8 cellular contexts compared by ENCODE assay signal in the genomic region with DNA sequence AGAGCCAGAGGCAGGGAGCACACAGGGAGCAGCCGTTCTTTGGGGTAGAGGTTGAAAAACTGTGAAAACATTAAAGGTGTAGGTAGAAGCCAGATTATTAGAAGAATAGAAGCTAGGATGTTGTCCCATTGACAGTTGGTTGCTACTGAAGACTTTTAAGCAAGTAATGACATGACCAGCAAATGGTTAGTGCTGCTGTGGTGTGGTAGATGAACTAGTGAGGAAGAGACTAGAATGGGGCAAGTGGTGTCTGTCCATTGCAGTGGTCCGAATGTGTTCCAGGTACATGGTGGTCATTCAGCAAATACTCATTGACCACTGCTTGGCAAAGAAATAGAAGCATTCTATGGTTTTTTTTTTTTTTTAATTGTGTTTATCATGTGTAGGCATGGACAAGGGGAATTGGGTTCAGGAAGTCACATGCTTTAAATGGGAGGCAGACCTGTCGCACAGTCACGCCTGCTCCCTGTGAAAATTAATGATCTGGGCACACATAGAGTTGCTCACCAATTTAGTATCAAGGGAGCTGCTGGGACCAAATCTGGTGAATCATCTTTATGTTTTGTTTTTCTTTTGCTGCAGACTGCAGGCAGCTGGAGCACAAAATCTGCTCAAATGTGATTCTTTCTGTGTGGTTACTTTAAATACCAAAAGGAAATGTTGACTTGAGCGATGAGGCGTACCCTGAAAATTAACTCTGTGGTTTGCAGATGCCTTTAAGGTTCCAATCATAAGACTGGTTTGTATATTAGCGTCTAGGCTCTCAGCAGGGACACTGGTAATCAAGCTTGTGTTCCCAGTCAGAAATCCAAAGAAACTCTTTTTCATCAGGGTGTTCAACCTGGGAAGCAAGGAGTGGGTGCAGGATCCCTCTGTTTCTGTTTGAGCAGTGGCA. TPM values are rescaled to one million over a fixed set of nuclear protein-coding genes. Genes with fewer than 3 reads are reported as not detected.
DNase-seq lines count a peak whose midpoint lies in the region; ATAC-seq and TF ChIP-seq lines count a peak whose summit lies in the region.

No MANE protein-coding gene starts in this region.

- ATAC-seq in GM18502 (IDR thresholded peaks at IDR 0.05; ENCODE audit: poor library complexity, unreplicated experiment) (peak; percentile 55), HG02885 (IDR thresholded peaks at IDR 0.05; ENCODE audit: poor library complexity, unreplicated experiment) (peak; percentile 72), T-helper 17 cell (peak; percentile 74)
- peak in 1 of 2 donors; percentile 15 for ATAC-seq in natural killer cell treated with Interleukin-12 subunit alpha and Interleukin-12 subunit beta and Interleukin-15 and Interleukin-18, amount 100 ng/mL, for 72 hours

- H3K27me3 Mint-ChIP-seq in T-helper 17 cell: no peaks in the 10 kb centered on the region
- no peaks in the 10 kb centered on the region for H3K27me3 Mint-ChIP-seq in natural killer cell treated with Interleukin-12 subunit alpha and Interleukin-12 subunit beta and Interleukin-15 and Interleukin-18, amount 100 ng/mL, for 72 hours

- no peaks in the 10 kb centered on the region for H3K36me3 ChIP-seq in colonic mucosa

- peak overlapping the region; percentile 80 for H3K4me3 Mint-ChIP-seq in T-helper 17 cell
- peak overlapping the region; percentile 68 for H3K4me3 Mint-ChIP-seq in natural killer cell treated with Interleukin-12 subunit alpha and Interleukin-12 subunit beta and Interleukin-15 and Interleukin-18, amount 100 ng/mL, for 72 hours

- peaks cover 6% of the 10 kb centered on the region for H3K36me3 Mint-ChIP-seq in T-helper 17 cell (ENCODE audit: low read depth)
- no peaks in the 10 kb centered on the region for H3K36me3 Mint-ChIP-seq in natural killer cell treated with Interleukin-12 subunit alpha and Interleukin-12 subunit beta and Interleukin-15 and Interleukin-18, amount 100 ng/mL, for 72 hours

- no peak for TF ChIP-seq CTCF in colonic mucosa (IDR thresholded peaks at IDR 0.05)

- no peak overlapping the region for H3K4me3 ChIP-seq in colonic mucosa

- intact Hi-C loops in colonic mucosa (cut with DNase I): no loop called here

- H3K9me3 Mint-ChIP-seq in natural killer cell treated with Interleukin-12 subunit alpha and Interleukin-12 subunit beta and Interleukin-15 and Interleukin-18, amount 100 ng/mL, for 72 hours: no peaks in the 10 kb centered on the region

- no peaks in the 10 kb centered on the region for H3K27me3 ChIP-seq in colonic mucosa

- no peak for DNase-seq in T-helper 17 cell
- DNase-seq in colonic mucosa: no peak
- no peak for DNase-seq in natural killer cell treated with Interleukin-12 subunit alpha and Interleukin-12 subunit beta and Interleukin-15 and Interleukin-18, amount 100 ng/mL, for 72 hours (ENCODE audit: low spot score)
- DNase-seq in epidermal melanocyte (ENCODE audit: insufficient read length, low spot score): no peak
- no peak for DNase-seq in GDM1 (lab: John Stamatoyannopoulos, UW)
- no peak for DNase-seq in MV-4-11 (lab: John Stamatoyannopoulos, UW)

- H3K27ac Mint-ChIP-seq in T-helper 17 cell: peak overlapping the region; percentile 95
- peak overlapping the region; percentile 48 to 64 for H3K27ac Mint-ChIP-seq in natural killer cell treated with Interleukin-12 subunit alpha and Interleukin-12 subunit beta and Interleukin-15 and Interleukin-18, amount 100 ng/mL, for 72 hours

- H3K4me1 Mint-ChIP-seq in T-helper 17 cell: peaks cover 59% of the 10 kb centered on the region
- H3K4me1 Mint-ChIP-seq in natural killer cell treated with Interleukin-12 subunit alpha and Interleukin-12 subunit beta and Interleukin-15 and Interleukin-18, amount 100 ng/mL, for 72 hours (ENCODE audit: low read depth in 2 of 2): peaks cover 34 to 43% of the 10 kb centered on the region in 2 donors

- H3K27ac ChIP-seq in colonic mucosa: peak overlapping the region; percentile 33

- H3K4me1 ChIP-seq in colonic mucosa: peaks cover 25% of the 10 kb centered on the region

- no peaks in the 10 kb centered on the region for H3K9me3 ChIP-seq in T-helper 17 cell (ENCODE audit: control insufficient read depth, low read length, poor library complexity, severe bottlenecking)
- no peaks in the 10 kb centered on the region for H3K9me3 ChIP-seq in colonic mucosa

- no peak overlapping the region for H3K9ac ChIP-seq in colonic mucosa (ENCODE audit: low read depth in 2 of 2, low read length in 2 of 2)

RNA-seq across cellular contexts. Expression of a gene that starts 30.7 kb away (rescaled TPM):
- 10 to 100 TPM; 23.6 to 44.0 TPM for total RNA-seq in T-helper 17 cell
- 10 to 100 TPM; 17.2 to 25.7 TPM for total RNA-seq in colonic mucosa
- 1 to 10 TPM; 3.1 to 5.4 TPM for total RNA-seq in natural killer cell treated with Interleukin-12 subunit alpha and Interleukin-12 subunit beta and Interleukin-15 and Interleukin-18, amount 100 ng/mL, for 72 hours
